22 cellular contexts compared by ENCODE assay signal in the genomic region with DNA sequence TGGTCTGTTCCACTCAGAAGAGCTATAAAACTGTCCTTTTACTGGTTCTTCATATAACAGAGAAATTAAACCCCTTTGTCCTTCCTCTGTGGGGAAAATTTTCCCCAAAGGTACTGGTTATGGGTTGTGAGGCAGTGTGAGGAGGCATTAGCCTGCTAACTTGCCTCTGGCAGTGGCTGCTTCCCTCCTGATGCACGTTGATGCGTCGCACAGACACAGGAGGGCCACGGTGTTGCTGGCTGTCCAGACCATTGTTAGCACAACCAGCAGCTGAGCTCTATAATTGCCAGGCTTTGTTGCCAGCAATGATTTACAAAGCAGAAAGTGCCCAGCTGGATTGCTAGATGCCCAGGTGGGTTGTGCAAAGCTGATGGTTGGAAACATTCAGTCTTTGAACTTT.
"Had no signal": no experiment of that assay in that cellular context is flagged by ENCODE, and none has a peak within 500 bp of the region (broad histone marks: within the 10 kb centered on the region; RNA-seq: fewer than 3 reads in every experiment).

No MANE protein-coding gene starts in this region.

- H3K27me3 Mint-ChIP-seq: activated CD4-positive, alpha-beta memory T cell treated with anti-CD3 and anti-CD28 coated beads for 36 hours; activated naive CD8-positive, alpha-beta T cell treated with anti-CD3 and anti-CD28 coated beads, Interleukin-2, amount 10 ng/mL, durations not matched to agents 7 days and 5 days; stimulated activated naive CD8-positive, alpha-beta T cell treated with anti-CD3 and anti-CD28 coated beads, Interleukin-15, Interleukin-2, amounts not matched to agents 100 ng/mL and 50 ng/mL, for 24 hours had no signal

- H3K9me3 Mint-ChIP-seq: activated CD4-positive, alpha-beta memory T cell treated with anti-CD3 and anti-CD28 coated beads for 36 hours; activated naive CD4-positive, alpha-beta T cell treated with anti-CD3 and anti-CD28 coated beads for 36 hours; activated naive CD8-positive, alpha-beta T cell treated with anti-CD3 and anti-CD28 coated beads, Interleukin-2, amount 10 ng/mL, durations not matched to agents 7 days and 5 days; activated T-cell treated with anti-CD3 and anti-CD28 coated beads, Interleukin-2, amount 50 U/mL, for 72 hours; natural killer cell; stimulated activated naive CD8-positive, alpha-beta T cell treated with anti-CD3 and anti-CD28 coated beads, Interleukin-15, Interleukin-2, amounts not matched to agents 100 ng/mL and 50 ng/mL, for 24 hours had no signal

- H3K27ac Mint-ChIP-seq: activated CD4-positive, alpha-beta memory T cell treated with anti-CD3 and anti-CD28 coated beads for 36 hours; activated naive CD4-positive, alpha-beta T cell treated with anti-CD3 and anti-CD28 coated beads for 36 hours; activated naive CD8-positive, alpha-beta T cell treated with anti-CD3 and anti-CD28 coated beads, Interleukin-2, amount 10 ng/mL, durations not matched to agents 7 days and 5 days; activated T-cell treated with anti-CD3 and anti-CD28 coated beads, Interleukin-2, amount 50 U/mL, for 72 hours; stimulated activated naive CD8-positive, alpha-beta T cell treated with anti-CD3 and anti-CD28 coated beads, Interleukin-15, Interleukin-2, amounts not matched to agents 100 ng/mL and 50 ng/mL, for 24 hours had no signal

- H3K4me3 Mint-ChIP-seq: activated CD4-positive, alpha-beta memory T cell treated with anti-CD3 and anti-CD28 coated beads for 36 hours; activated naive CD4-positive, alpha-beta T cell treated with anti-CD3 and anti-CD28 coated beads for 36 hours; activated naive CD8-positive, alpha-beta T cell treated with anti-CD3 and anti-CD28 coated beads, Interleukin-2, amount 10 ng/mL, durations not matched to agents 7 days and 5 days; activated T-cell treated with anti-CD3 and anti-CD28 coated beads, Interleukin-2, amount 50 U/mL, for 72 hours; natural killer cell; stimulated activated naive CD8-positive, alpha-beta T cell treated with anti-CD3 and anti-CD28 coated beads, Interleukin-15, Interleukin-2, amounts not matched to agents 100 ng/mL and 50 ng/mL, for 24 hours had no signal

- DNase-seq: activated CD4-positive, alpha-beta memory T cell treated with anti-CD3 and anti-CD28 coated beads for 36 hours; activated CD4-positive, alpha-beta T cell treated with anti-CD3 and anti-CD28 coated beads for 4 hours; activated CD4-positive, CD25-positive, alpha-beta regulatory T cell; activated effector memory CD4-positive, alpha-beta T cell treated with Interleukin-2 at 50 U/mL for 16 hours; activated naive CD4-positive, alpha-beta T cell treated with anti-CD3 and anti-CD28 coated beads for 36 hours; activated naive CD8-positive, alpha-beta T cell treated with anti-CD3 and anti-CD28 coated beads, Interleukin-2, amount 10 ng/mL, durations not matched to agents 7 days and 5 days; activated T-cell treated with anti-CD3 and anti-CD28 coated beads, Interleukin-2, amount 50 U/mL, for 72 hours; amniotic stem cell; colonic mucosa; dorsolateral prefrontal cortex; esophagus squamous epithelium; gastrocnemius medialis; head of caudate nucleus; hypothalamus; left ventricle myocardium superior; midbrain; natural killer cell; stimulated activated CD4-positive, alpha-beta T cell treated with anti-CD3 and anti-CD28 coated beads, Interleukin-2, amount 100 ng/mL, for 48 hours; stimulated activated CD8-positive, alpha-beta memory T cell treated with anti-CD3 and anti-CD28 coated beads, Interleukin-4, amount 100 ng/mL, for 48 hours; substantia nigra had no signal

- ATAC-seq: activated T-cell treated with anti-CD3 and anti-CD28 coated beads, Interleukin-2, amount 50 U/mL, for 72 hours; gastrocnemius medialis; left ventricle myocardium superior; natural killer cell; sciatic nerve had no signal
